ENCODE assay signal across 15 cellular contexts in the genomic region with DNA sequence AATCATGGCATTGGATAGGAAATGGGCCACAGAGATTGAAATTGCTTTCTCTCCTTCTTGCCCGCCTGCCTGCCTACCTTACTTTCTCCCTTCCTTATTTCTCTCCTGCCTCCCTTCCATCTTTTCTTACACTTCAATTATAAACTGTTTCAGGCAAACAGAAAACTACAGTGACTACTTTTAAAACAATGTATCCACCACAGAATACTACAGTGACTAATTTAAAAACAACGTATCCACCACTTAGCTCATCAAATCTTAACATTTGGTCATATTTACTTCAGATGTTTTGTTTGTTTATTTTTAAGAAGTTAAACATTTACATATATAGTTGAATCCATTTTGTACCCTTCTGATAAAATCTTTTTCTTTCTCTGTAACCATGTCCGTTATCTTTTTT. TPM values are rescaled to one million over a fixed set of nuclear protein-coding genes. Genes with fewer than 3 reads are reported as not detected.
A peak's percentile ranks its signal among the peaks of the same experiment; 100 is the strongest.
DNase-seq lines count a peak whose midpoint lies in the region; ATAC-seq, FAIRE-seq and TF ChIP-seq lines count a peak whose summit lies in the region.
"Had no signal": no experiment of that assay in that cellular context is flagged by ENCODE, and none has a peak within 500 bp of the region (broad histone marks: within the 10 kb centered on the region; RNA-seq: fewer than 3 reads in every experiment).

No MANE protein-coding gene starts in this region.

- peak overlapping the region; percentile 72 for H3K27ac ChIP-seq in ACC112 (ENCODE audit: low read depth, low read length)
- H3K27ac ChIP-seq in suprapubic skin: no peak overlapping the region
- H3K27ac ChIP-seq: adrenal gland, gastrocnemius medialis had no signal

- 90% methylated on average over 3 of the region's 3 CpGs for WGBS in suprapubic skin

- TF ChIP-seq CTCF in fibroblast of villous mesenchyme (IDR thresholded peaks at IDR 0.05; ENCODE audit: insufficient read depth, low read depth, low read length) (no peak), suprapubic skin (IDR thresholded peaks at IDR 0.05) (no peak)

- peak; percentile 28 for DNase-seq in HTR-8/SVneo (ENCODE audit: insufficient read length, low spot score)
- peak; percentile 62 for DNase-seq in amniotic epithelial cell (ENCODE audit: low read depth)
- DNase-seq in fibroblast of villous mesenchyme (ENCODE audit: low read depth): peak; percentile 67
- DNase-seq in suprapubic skin (ENCODE audit: low spot score in 2 of 2): no peak
- DNase-seq in occipital lobe (lab: John Stamatoyannopoulos, UW): no peak
- DNase-seq in H7: no peak
- DNase-seq: adrenal gland, gastrocnemius medialis, NCI-H1105, NCI-H524 treated with DMSO at 0.1 percent for 48 hours, T1000 had no signal

- no peak for ATAC-seq in HG02938 (IDR thresholded peaks at IDR 0.05; ENCODE audit: unreplicated experiment)
- ATAC-seq: gastrocnemius medialis, left lobe of liver had no signal

- H3K27me3 ChIP-seq in ACC112 (ENCODE audit: insufficient read depth, low read length) (no peaks in the 10 kb centered on the region), suprapubic skin (no peaks in the 10 kb centered on the region), H7 (ENCODE audit: control insufficient read depth, insufficient read depth, low read length) (no peaks in the 10 kb centered on the region)
- H3K27me3 ChIP-seq: adrenal gland, gastrocnemius medialis had no signal

- TF ChIP-seq EP300 in suprapubic skin (IDR thresholded peaks at IDR 0.05): no peak

- H3K79me2 ChIP-seq in ACC112 (ENCODE audit: control insufficient read depth, insufficient read depth, low read length, unreplicated experiment): no peaks in the 10 kb centered on the region

- H2AFZ ChIP-seq in ACC112 (ENCODE audit: low read length, unreplicated experiment): peak overlapping the region; percentile 93

- no peak for TF ChIP-seq POLR2A in suprapubic skin (IDR thresholded peaks at IDR 0.05)

- FAIRE-seq in HTR-8/SVneo (lab: Jason Lieb, UNC): no peak

- H3K4me3 ChIP-seq in ACC112 (ENCODE audit: low read depth, low read length) (no peak overlapping the region), fibroblast of villous mesenchyme (ENCODE audit: low read depth, low read length) (no peak overlapping the region), suprapubic skin (no peak overlapping the region), H7 (ENCODE audit: insufficient read depth, low read depth, low read length) (no peak overlapping the region)
- H3K4me3 ChIP-seq: adrenal gland, gastrocnemius medialis, HAP-1 had no signal

- H3K4me1 ChIP-seq in ACC112 (ENCODE audit: control insufficient read depth, insufficient read depth, low read length, unreplicated experiment) (peaks cover 8% of the 10 kb centered on the region), suprapubic skin (no peaks in the 10 kb centered on the region)
- H3K4me1 ChIP-seq: adrenal gland, gastrocnemius medialis, HAP-1 had no signal

- H3K36me3 ChIP-seq in ACC112 (ENCODE audit: insufficient read depth, low read length): no peaks in the 10 kb centered on the region
- no peaks in the 10 kb centered on the region for H3K36me3 ChIP-seq in suprapubic skin
- H3K36me3 ChIP-seq in H7 (replicated peaks; ENCODE audit: control insufficient read depth, insufficient read depth, low read length): no peaks in the 10 kb centered on the region
- H3K36me3 ChIP-seq: adrenal gland, gastrocnemius medialis, HAP-1 had no signal

- H3K9me3 ChIP-seq in suprapubic skin: no peaks in the 10 kb centered on the region
- H3K9me3 ChIP-seq: adrenal gland, gastrocnemius medialis, HAP-1 had no signal

RNA-seq across cellular contexts. Expression of a gene that starts 54.4 kb away (rescaled TPM):
- total RNA-seq in fibroblast of villous mesenchyme: 38.7 and 53.1 TPM in 2 replicates
- 10 to 100 TPM; 17.8 to 90.2 (median 42.4) TPM for total RNA-seq in suprapubic skin
- total RNA-seq in occipital lobe: 62.5 TPM
- 148 and 177 TPM in 2 replicates for total RNA-seq in H7 (2014; rRNA removed; shearing (Covaris generic))

Comparison
In these comparisons a context has a peak if more than half of its experiments do, and no peak if none do; other contexts are left out.
1. DNase-seq: peak in HTR-8/SVneo (single experiment), amniotic epithelial cell (single experiment) and fibroblast of villous mesenchyme (single experiment); none in suprapubic skin (0 of 2), occipital lobe (single experiment) and H7 (single experiment).